ENCODE assay signal across 13 cellular contexts in the genomic region with DNA sequence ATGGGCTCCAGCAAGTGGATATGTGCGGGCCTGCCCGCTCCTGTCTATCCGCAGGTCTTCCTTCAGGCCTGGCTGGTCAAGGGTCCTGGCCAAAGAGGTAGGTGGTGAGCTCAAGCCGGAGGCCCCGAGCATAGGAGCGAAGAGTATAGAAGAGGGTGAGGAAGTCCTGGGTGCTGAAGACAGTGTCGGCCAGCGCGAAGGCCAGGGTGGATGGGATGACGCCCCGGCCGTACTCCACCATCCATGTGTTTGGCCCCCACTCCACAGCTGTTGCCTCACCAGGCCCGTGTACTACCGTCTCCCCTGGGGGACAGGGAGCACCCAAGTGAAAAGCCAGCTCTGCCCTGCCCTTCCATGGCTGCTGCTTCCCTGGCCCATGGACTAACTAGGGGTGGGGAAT. TPM values are rescaled to one million over a fixed set of nuclear protein-coding genes. Genes with fewer than 3 reads are reported as not detected.
DNase-seq lines count a peak whose midpoint lies in the region; ATAC-seq and TF ChIP-seq lines count a peak whose summit lies in the region.
"Had no signal": no experiment of that assay in that cellular context is flagged by ENCODE, and none has a peak within 500 bp of the region (broad histone marks: within the 10 kb centered on the region; RNA-seq: fewer than 3 reads in every experiment).

No MANE protein-coding gene starts in this region.

- H3F3A ChIP-seq in neural progenitor cell (ENCODE audit: low read depth): peaks cover 34% of the 10 kb centered on the region

- no peaks in the 10 kb centered on the region for H3K9me3 Mint-ChIP-seq in activated CD8-positive, alpha-beta memory T cell treated with anti-CD3 and anti-CD28 coated beads, Interleukin-2, amount 10 ng/mL, durations not matched to agents 7 days and 5 days (ENCODE audit: low read depth)
- no peaks in the 10 kb centered on the region for H3K9me3 Mint-ChIP-seq in activated naive CD8-positive, alpha-beta T cell treated with anti-CD3 and anti-CD28 coated beads for 36 hours
- H3K9me3 Mint-ChIP-seq in neural progenitor cell: peaks cover under 1% of the 10 kb centered on the region

- H3K9me3 ChIP-seq in Karpas-422 (ENCODE audit: low read length) (no peaks in the 10 kb centered on the region), neural progenitor cell (ENCODE audit: low read depth) (no peaks in the 10 kb centered on the region)

- peaks cover 4% of the 10 kb centered on the region for H3K27me3 Mint-ChIP-seq in activated CD8-positive, alpha-beta memory T cell treated with anti-CD3 and anti-CD28 coated beads, Interleukin-2, amount 10 ng/mL, durations not matched to agents 7 days and 5 days
- H3K27me3 Mint-ChIP-seq in activated naive CD8-positive, alpha-beta T cell treated with anti-CD3 and anti-CD28 coated beads for 36 hours: peaks cover 3% of the 10 kb centered on the region
- H3K27me3 Mint-ChIP-seq in neural progenitor cell (ENCODE audit: insufficient read depth, low read depth): peaks cover 10% of the 10 kb centered on the region

- H3K79me2 ChIP-seq in Karpas-422 (ENCODE audit: low read length): peaks cover 22% of the 10 kb centered on the region
- H3K79me2 ChIP-seq in neural progenitor cell (ENCODE audit: low read depth): peaks cover 15% of the 10 kb centered on the region

- H3K27ac ChIP-seq in Karpas-422 (ENCODE audit: low read length) (no peak overlapping the region), neural progenitor cell (no peak overlapping the region)

- H2AFZ ChIP-seq in Karpas-422 (ENCODE audit: low read length) (no peak overlapping the region), neural progenitor cell (replicated peaks) (no peak overlapping the region)

- H4K20me1 ChIP-seq in Karpas-422 (ENCODE audit: insufficient read depth, low read depth, low read length) (peaks cover 15% of the 10 kb centered on the region), neural progenitor cell (ENCODE audit: low read depth) (peaks cover 17% of the 10 kb centered on the region)

- H3K9ac ChIP-seq in Karpas-422 (ENCODE audit: low read length) (peak overlapping the region; percentile 88), neural progenitor cell (no peak overlapping the region)

- H3K4me1 ChIP-seq in Karpas-422 (ENCODE audit: low read length) (peaks cover 26% of the 10 kb centered on the region), neural progenitor cell (peaks cover 25% of the 10 kb centered on the region)

- no peak overlapping the region for H3K27ac Mint-ChIP-seq in activated CD8-positive, alpha-beta memory T cell treated with anti-CD3 and anti-CD28 coated beads, Interleukin-2, amount 10 ng/mL, durations not matched to agents 7 days and 5 days
- H3K27ac Mint-ChIP-seq in activated naive CD8-positive, alpha-beta T cell treated with anti-CD3 and anti-CD28 coated beads for 36 hours: no peak overlapping the region
- H3K27ac Mint-ChIP-seq in neural progenitor cell: no peak overlapping the region

- ATAC-seq in activated CD8-positive, alpha-beta memory T cell treated with anti-CD3 and anti-CD28 coated beads, Interleukin-2, amount 10 ng/mL, durations not matched to agents 7 days and 5 days: no peak
- ATAC-seq: left cardiac atrium had no signal

- CTCF ChIA-PET in activated CD8-positive, alpha-beta memory T cell treated with anti-CD3 and anti-CD28 coated beads, Interleukin-2, amount 10 ng/mL, durations not matched to agents 7 days and 5 days (lab: Charles Lee): interaction anchor here (1.2 to 12.5 kb wide), 6 partner anchors 10 to 66 kb away, joined by 3 to 293 read pairs (median 54); partner anchors contain the start of genes CCL27, DCTN3, GALT and RPP25L

- H3K36me3 ChIP-seq in Karpas-422 (ENCODE audit: insufficient read depth, low read length) (peaks cover 10% of the 10 kb centered on the region; the same call in 1 of the 2 replicates), neural progenitor cell (no peaks in the 10 kb centered on the region)

- H3K4me2 ChIP-seq in Karpas-422 (ENCODE audit: low read depth, low read length, poor library complexity, severe bottlenecking): peak overlapping the region; percentile 88
- no peak overlapping the region for H3K4me2 ChIP-seq in neural progenitor cell

- no peak for DNase-seq in activated CD8-positive, alpha-beta memory T cell treated with anti-CD3 and anti-CD28 coated beads, Interleukin-2, amount 10 ng/mL, durations not matched to agents 7 days and 5 days
- DNase-seq in activated CD8-positive, alpha-beta memory T cell treated with anti-CD3 and anti-CD28 coated beads, Interleukin-2, amount 50 U/mL, for 48 hours: no peak
- DNase-seq in Karpas-422: no peak
- no peak for DNase-seq in activated naive CD8-positive, alpha-beta T cell treated with anti-CD3 and anti-CD28 coated beads for 36 hours
- DNase-seq in neural progenitor cell (ENCODE audit: low spot score): no peak
- no peak for DNase-seq in NCI-H1092 (lab: John Stamatoyannopoulos, UW)
- DNase-seq in NCI-H2081 treated with DMSO at 0.1 percent for 48 hours (lab: John Stamatoyannopoulos, UW): no peak
- DNase-seq in NCI-H1930 (lab: John Stamatoyannopoulos, UW): no peak
- DNase-seq: DMS79 treated with DMSO at 0.1 percent for 48 hours, left cardiac atrium, NCI-H1694 treated with DMSO at 0.1 percent for 48 hours, nucleus accumbens had no signal

- peaks cover 34% of the 10 kb centered on the region for H3K4me1 Mint-ChIP-seq in activated CD8-positive, alpha-beta memory T cell treated with anti-CD3 and anti-CD28 coated beads, Interleukin-2, amount 10 ng/mL, durations not matched to agents 7 days and 5 days
- H3K4me1 Mint-ChIP-seq in activated naive CD8-positive, alpha-beta T cell treated with anti-CD3 and anti-CD28 coated beads for 36 hours: peaks cover 30% of the 10 kb centered on the region
- peaks cover 24% of the 10 kb centered on the region for H3K4me1 Mint-ChIP-seq in neural progenitor cell

- H3K4me3 Mint-ChIP-seq in activated CD8-positive, alpha-beta memory T cell treated with anti-CD3 and anti-CD28 coated beads, Interleukin-2, amount 10 ng/mL, durations not matched to agents 7 days and 5 days: peak overlapping the region; percentile 53
- H3K4me3 Mint-ChIP-seq in activated naive CD8-positive, alpha-beta T cell treated with anti-CD3 and anti-CD28 coated beads for 36 hours: peak overlapping the region; percentile 97
- H3K4me3 Mint-ChIP-seq in neural progenitor cell: peak overlapping the region; percentile 74

- TF ChIP-seq CTCF in neural progenitor cell (IDR thresholded peaks at IDR 0.05): no peak

- H3K27me3 ChIP-seq in Karpas-422 (ENCODE audit: low read length): no peaks in the 10 kb centered on the region
- H3K27me3 ChIP-seq in neural progenitor cell: peaks cover 24% of the 10 kb centered on the region

- H3K4me3 ChIP-seq in Karpas-422 (ENCODE audit: low read length) (peak overlapping the region; percentile 94; the same call in 1 of the 2 replicates), neural progenitor cell (no peak overlapping the region)

- no peaks in the 10 kb centered on the region for H3K9me2 ChIP-seq in Karpas-422 (replicated peaks; ENCODE audit: insufficient read depth, low read length)

- H3K36me3 Mint-ChIP-seq in activated CD8-positive, alpha-beta memory T cell treated with anti-CD3 and anti-CD28 coated beads, Interleukin-2, amount 10 ng/mL, durations not matched to agents 7 days and 5 days: peaks cover 12% of the 10 kb centered on the region
- peaks cover 23% of the 10 kb centered on the region for H3K36me3 Mint-ChIP-seq in activated naive CD8-positive, alpha-beta T cell treated with anti-CD3 and anti-CD28 coated beads for 36 hours
- peaks cover 2% of the 10 kb centered on the region for H3K36me3 Mint-ChIP-seq in neural progenitor cell

RNA-seq across cellular contexts. Expression of gene SIGMAR1, which starts 2.0 kb away (rescaled TPM):
- total RNA-seq in activated CD8-positive, alpha-beta memory T cell treated with anti-CD3 and anti-CD28 coated beads, Interleukin-2, amount 10 ng/mL, durations not matched to agents 7 days and 5 days: 10 to 100 TPM; 66.1 to 82.1 TPM
- total RNA-seq in Karpas-422 (2014; rRNA removed; shearing (Covaris generic); ENCODE audit: low replicate concordance): 78.2 and 120 TPM in 2 replicates
- 100 to 1,000 TPM; 111 to 113 TPM for total RNA-seq in activated naive CD8-positive, alpha-beta T cell treated with anti-CD3 and anti-CD28 coated beads for 36 hours
- 37.8 and 108 TPM in 2 replicates for total RNA-seq in neural progenitor cell (ENCODE audit: low replicate concordance)

RNA-seq across cellular contexts. Expression of gene ARID3C, which starts 6.7 kb away (rescaled TPM):
- under 1 TPM in 1 of 2 experiments, not detected in 1; 0.26 TPM for total RNA-seq in activated CD8-positive, alpha-beta memory T cell treated with anti-CD3 and anti-CD28 coated beads, Interleukin-2, amount 10 ng/mL, durations not matched to agents 7 days and 5 days
- total RNA-seq in Karpas-422 (2014; rRNA removed; shearing (Covaris generic); ENCODE audit: low replicate concordance): 0.48 TPM in 1 of 2 replicates, not detected in the other
- total RNA-seq in activated naive CD8-positive, alpha-beta T cell treated with anti-CD3 and anti-CD28 coated beads for 36 hours: under 1 TPM in 1 of 2 experiments, not detected in 1; 0.31 TPM
- 4.7 and 5.3 TPM in 2 replicates for total RNA-seq in neural progenitor cell (ENCODE audit: low replicate concordance)
- total RNA-seq: left cardiac atrium, ureter had no signal

RNA-seq across cellular contexts. Expression of gene GALT, which starts 10.9 kb away (rescaled TPM):
- 10 to 100 TPM; 61.0 to 71.3 TPM for total RNA-seq in activated CD8-positive, alpha-beta memory T cell treated with anti-CD3 and anti-CD28 coated beads, Interleukin-2, amount 10 ng/mL, durations not matched to agents 7 days and 5 days
- total RNA-seq in Karpas-422 (2014; rRNA removed; shearing (Covaris generic); ENCODE audit: low replicate concordance): 45.4 and 66.2 TPM in 2 replicates
- 10 to 100 TPM; 42.4 to 43.4 TPM for total RNA-seq in activated naive CD8-positive, alpha-beta T cell treated with anti-CD3 and anti-CD28 coated beads for 36 hours
- 32.1 and 43.7 TPM in 2 replicates for total RNA-seq in neural progenitor cell (ENCODE audit: low replicate concordance)

RNA-seq across cellular contexts. Expression of gene DCTN3, which starts 15.3 kb away (rescaled TPM):
- total RNA-seq in activated CD8-positive, alpha-beta memory T cell treated with anti-CD3 and anti-CD28 coated beads, Interleukin-2, amount 10 ng/mL, durations not matched to agents 7 days and 5 days: 100 to 1,000 TPM; 106 to 120 TPM
- 75.9 and 98.9 TPM in 2 replicates for total RNA-seq in Karpas-422 (2014; rRNA removed; shearing (Covaris generic); ENCODE audit: low replicate concordance)
- total RNA-seq in activated naive CD8-positive, alpha-beta T cell treated with anti-CD3 and anti-CD28 coated beads for 36 hours: 10 to 100 TPM; 62.9 to 63.0 TPM
- total RNA-seq in neural progenitor cell (ENCODE audit: low replicate concordance): 45.6 and 98.3 TPM in 2 replicates

RNA-seq across cellular contexts. Expression of gene IL11RA, which starts 16.4 kb away (rescaled TPM):
- 10 to 100 TPM; 26.5 to 26.7 TPM for total RNA-seq in activated CD8-positive, alpha-beta memory T cell treated with anti-CD3 and anti-CD28 coated beads, Interleukin-2, amount 10 ng/mL, durations not matched to agents 7 days and 5 days
- 9.4 and 15.1 TPM in 2 replicates for total RNA-seq in Karpas-422 (2014; rRNA removed; shearing (Covaris generic); ENCODE audit: low replicate concordance)
- total RNA-seq in activated naive CD8-positive, alpha-beta T cell treated with anti-CD3 and anti-CD28 coated beads for 36 hours: 10 to 100 TPM; 12.1 to 13.0 TPM
- 11.4 and 12.7 TPM in 2 replicates for total RNA-seq in neural progenitor cell (ENCODE audit: low replicate concordance)
